Comparison of ENCODE assay signal across 1 cellular context in genomic region chr20:25237610-25238318, GRCh38.
TF ChIP-seq lines count a peak whose summit lies in the region.

No MANE protein-coding gene starts in this region.

TF ChIP-seq in K562, 482 proteins besides CTCF, POLR2A, EP300 and RAD21 (continued from another document and continues in another):
- TF ChIP-seq, protein P1, sequence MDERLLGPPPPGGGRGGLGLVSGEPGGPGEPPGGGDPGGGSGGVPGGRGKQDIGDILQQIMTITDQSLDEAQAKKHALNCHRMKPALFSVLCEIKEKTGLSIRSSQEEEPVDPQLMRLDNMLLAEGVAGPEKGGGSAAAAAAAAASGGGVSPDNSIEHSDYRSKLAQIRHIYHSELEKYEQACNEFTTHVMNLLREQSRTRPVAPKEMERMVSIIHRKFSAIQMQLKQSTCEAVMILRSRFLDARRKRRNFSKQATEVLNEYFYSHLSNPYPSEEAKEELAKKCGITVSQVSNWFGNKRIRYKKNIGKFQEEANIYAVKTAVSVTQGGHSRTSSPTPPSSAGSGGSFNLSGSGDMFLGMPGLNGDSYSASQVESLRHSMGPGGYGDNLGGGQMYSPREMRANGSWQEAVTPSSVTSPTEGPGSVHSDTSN (CRISPR knock-in tag; IDR thresholded peaks at IDR 0.05; ENCODE audit: low read depth): no peak
- TF ChIP-seq, protein P1 (tag; conservative IDR thresholded peaks at IDR 0.05; ENCODE audit: low read depth): peak; percentile 82
- TF ChIP-seq ZNF175 (CRISPR knock-in tag; IDR thresholded peaks at IDR 0.05; ENCODE audit: low read depth) (no peak; the same call in 1 of the 2 replicates), ZNF511 (CRISPR knock-in tag; IDR thresholded peaks at IDR 0.05) (no peak), MYC (IDR thresholded peaks at IDR 0.05; ENCODE audit: low read depth, low read length) (peak; percentile 68), MYC (CRISPR knock-in tag; IDR thresholded peaks at IDR 0.05; ENCODE audit: borderline replicate concordance, low read depth) (no peak), CHD4 (IDR thresholded peaks at IDR 0.05; ENCODE audit: insufficient read depth, insufficient replicate concordance, low read depth, low read length, poor library complexity, severe bottlenecking) (no peak), ZNF780A (CRISPR knock-in tag; IDR thresholded peaks at IDR 0.05) (no peak), ZBTB2 (IDR thresholded peaks at IDR 0.05) (no peak), ZNF639 (CRISPR knock-in tag; conservative IDR thresholded peaks at IDR 0.05 in 1 of 2, IDR thresholded peaks at IDR 0.05 in 1 of 2) (no peak), CBX2 (IDR thresholded peaks at IDR 0.05; ENCODE audit: insufficient read depth, low read length, poor library complexity, severe bottlenecking) (no peak), NCOA1 (IDR thresholded peaks at IDR 0.05; ENCODE audit: low read depth) (peak; percentile 53; the same call in 1 of the 2 replicates), HES1 (IDR thresholded peaks at IDR 0.05; ENCODE audit: low read depth) (no peak), BCOR (IDR thresholded peaks at IDR 0.05) (peak; percentile 68; the same call in 1 of the 2 replicates), SMARCB1 (IDR thresholded peaks at IDR 0.05; ENCODE audit: insufficient read length, low read depth) (no peak), ARHGAP35 (IDR thresholded peaks at IDR 0.05; ENCODE audit: partially characterized antibody) (no peak), POLR3G (IDR thresholded peaks at IDR 0.05; ENCODE audit: extremely low read depth, insufficient read length, insufficient replicate concordance) (no peak), PRMT5 (CRISPR knock-in tag; IDR thresholded peaks at IDR 0.05) (no peak), KDM4B (IDR thresholded peaks at IDR 0.05; ENCODE audit: borderline replicate concordance in 2 of 2, low read depth in 1 of 2) (no peak), FOXA1 (IDR thresholded peaks at IDR 0.05; ENCODE audit: borderline replicate concordance) (no peak), ZEB2 (IDR thresholded peaks at IDR 0.05) (peak; percentile 41; the same call in 1 of the 2 replicates), KLF13 (tag; IDR thresholded peaks at IDR 0.05; ENCODE audit: borderline replicate concordance, low read depth) (no peak), NELFE (IDR thresholded peaks at IDR 0.05; ENCODE audit: insufficient read depth, insufficient read length) (no peak), MXI1 (IDR thresholded peaks at IDR 0.05; ENCODE audit: low read depth, low read length) (no peak), ETV5 (CRISPR knock-in tag; IDR thresholded peaks at IDR 0.05; ENCODE audit: low read depth) (peak; percentile 67; the same call in 1 of the 2 replicates), PYGO2 (tag; IDR thresholded peaks at IDR 0.05) (no peak), RFX7 (CRISPR knock-in tag; IDR thresholded peaks at IDR 0.05) (no peak), ZNF551 (CRISPR knock-in tag; IDR thresholded peaks at IDR 0.05) (no peak), SMARCA4 (IDR thresholded peaks at IDR 0.05) (peak; percentile 92), KLF6 (CRISPR knock-in tag; IDR thresholded peaks at IDR 0.05; ENCODE audit: borderline replicate concordance) (no peak), SIX5 (IDR thresholded peaks at IDR 0.05; ENCODE audit: borderline replicate concordance in 1 of 2, insufficient read depth in 1 of 2, low read depth in 1 of 2, low read length in 2 of 2) (no peak), COPS2 (conservative IDR thresholded peaks at IDR 0.05) (no peak), ARID3A (IDR thresholded peaks at IDR 0.05; ENCODE audit: borderline replicate concordance, low read depth, low read length) (no peak), BDP1 (IDR thresholded peaks at IDR 0.05; ENCODE audit: insufficient read depth, insufficient read length) (no peak), BACH1 (tag; IDR thresholded peaks at IDR 0.05) (peak; percentile 46), NFYB (IDR thresholded peaks at IDR 0.05; ENCODE audit: extremely low read depth, insufficient read length) (no peak), ZNF766 (CRISPR knock-in tag; conservative IDR thresholded peaks at IDR 0.05) (peak; percentile 45; the same call in 1 of the 2 replicates), ILK (tag; IDR thresholded peaks at IDR 0.05; ENCODE audit: borderline replicate concordance, low read depth) (no peak), PKNOX1 (IDR thresholded peaks at IDR 0.05) (peak; percentile 57), ATF1 (CRISPR knock-in tag; IDR thresholded peaks at IDR 0.05) (no peak), ATF1 (tag; IDR thresholded peaks at IDR 0.05) (peak; percentile 60; the same call in 1 of the 2 replicates), SREBF2 (CRISPR knock-in tag; IDR thresholded peaks at IDR 0.05) (no peak), CREM (IDR thresholded peaks at IDR 0.05; ENCODE audit: low read depth) (peak; percentile 76), BHLHE40 (IDR thresholded peaks at IDR 0.05; ENCODE audit: low read length) (no peak), SMAD1 (IDR thresholded peaks at IDR 0.05; ENCODE audit: low read depth, low read length, partially characterized antibody) (peak; percentile 14), TAF9B (IDR thresholded peaks at IDR 0.05; ENCODE audit: partially characterized antibody) (peak; percentile 64), FOXJ3 (CRISPR knock-in tag; IDR thresholded peaks at IDR 0.05) (no peak), SAP30 (IDR thresholded peaks at IDR 0.05; ENCODE audit: borderline replicate concordance, insufficient read depth, low read depth, low read length, poor library complexity, severe bottlenecking) (no peak), MECOM (CRISPR knock-in tag; IDR thresholded peaks at IDR 0.05) (no peak), FOXP1 (CRISPR knock-in tag; IDR thresholded peaks at IDR 0.05) (peak; percentile 79), ZNF561 (CRISPR knock-in tag; conservative IDR thresholded peaks at IDR 0.05) (no peak), HLTF (IDR thresholded peaks at IDR 0.05) (no peak), MYNN (IDR thresholded peaks at IDR 0.05) (peak; percentile 42; the same call in 1 of the 2 replicates), MYNN (CRISPR knock-in tag; IDR thresholded peaks at IDR 0.05) (no peak), ZNF140 (CRISPR knock-in tag; IDR thresholded peaks at IDR 0.05) (no peak), SMAD3 (CRISPR knock-in tag; conservative IDR thresholded peaks at IDR 0.05) (no peak), ZNF436 (CRISPR knock-in tag; IDR thresholded peaks at IDR 0.05) (no peak), NFE2L1 (tag; IDR thresholded peaks at IDR 0.05; ENCODE audit: borderline replicate concordance, low read depth) (no peak)
- TF ChIP-seq, protein P2, sequence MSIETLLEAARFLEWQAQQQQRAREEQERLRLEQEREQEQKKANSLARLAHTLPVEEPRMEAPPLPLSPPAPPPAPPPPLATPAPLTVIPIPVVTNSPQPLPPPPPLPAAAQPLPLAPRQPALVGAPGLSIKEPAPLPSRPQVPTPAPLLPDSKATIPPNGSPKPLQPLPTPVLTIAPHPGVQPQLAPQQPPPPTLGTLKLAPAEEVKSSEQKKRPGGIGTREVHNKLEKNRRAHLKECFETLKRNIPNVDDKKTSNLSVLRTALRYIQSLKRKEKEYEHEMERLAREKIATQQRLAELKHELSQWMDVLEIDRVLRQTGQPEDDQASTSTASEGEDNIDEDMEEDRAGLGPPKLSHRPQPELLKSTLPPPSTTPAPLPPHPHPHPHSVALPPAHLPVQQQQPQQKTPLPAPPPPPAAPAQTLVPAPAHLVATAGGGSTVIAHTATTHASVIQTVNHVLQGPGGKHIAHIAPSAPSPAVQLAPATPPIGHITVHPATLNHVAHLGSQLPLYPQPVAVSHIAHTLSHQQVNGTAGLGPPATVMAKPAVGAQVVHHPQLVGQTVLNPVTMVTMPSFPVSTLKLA (conservative IDR thresholded peaks at IDR 0.05): peak in 1 of 2 experiments; percentile 40; a peak in 1 of 4 replicates
- TF ChIP-seq, protein P3, sequence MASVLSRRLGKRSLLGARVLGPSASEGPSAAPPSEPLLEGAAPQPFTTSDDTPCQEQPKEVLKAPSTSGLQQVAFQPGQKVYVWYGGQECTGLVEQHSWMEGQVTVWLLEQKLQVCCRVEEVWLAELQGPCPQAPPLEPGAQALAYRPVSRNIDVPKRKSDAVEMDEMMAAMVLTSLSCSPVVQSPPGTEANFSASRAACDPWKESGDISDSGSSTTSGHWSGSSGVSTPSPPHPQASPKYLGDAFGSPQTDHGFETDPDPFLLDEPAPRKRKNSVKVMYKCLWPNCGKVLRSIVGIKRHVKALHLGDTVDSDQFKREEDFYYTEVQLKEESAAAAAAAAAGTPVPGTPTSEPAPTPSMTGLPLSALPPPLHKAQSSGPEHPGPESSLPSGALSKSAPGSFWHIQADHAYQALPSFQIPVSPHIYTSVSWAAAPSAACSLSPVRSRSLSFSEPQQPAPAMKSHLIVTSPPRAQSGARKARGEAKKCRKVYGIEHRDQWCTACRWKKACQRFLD (CRISPR knock-in tag; IDR thresholded peaks at IDR 0.05): peak; percentile 95
- TF ChIP-seq, protein P4, sequence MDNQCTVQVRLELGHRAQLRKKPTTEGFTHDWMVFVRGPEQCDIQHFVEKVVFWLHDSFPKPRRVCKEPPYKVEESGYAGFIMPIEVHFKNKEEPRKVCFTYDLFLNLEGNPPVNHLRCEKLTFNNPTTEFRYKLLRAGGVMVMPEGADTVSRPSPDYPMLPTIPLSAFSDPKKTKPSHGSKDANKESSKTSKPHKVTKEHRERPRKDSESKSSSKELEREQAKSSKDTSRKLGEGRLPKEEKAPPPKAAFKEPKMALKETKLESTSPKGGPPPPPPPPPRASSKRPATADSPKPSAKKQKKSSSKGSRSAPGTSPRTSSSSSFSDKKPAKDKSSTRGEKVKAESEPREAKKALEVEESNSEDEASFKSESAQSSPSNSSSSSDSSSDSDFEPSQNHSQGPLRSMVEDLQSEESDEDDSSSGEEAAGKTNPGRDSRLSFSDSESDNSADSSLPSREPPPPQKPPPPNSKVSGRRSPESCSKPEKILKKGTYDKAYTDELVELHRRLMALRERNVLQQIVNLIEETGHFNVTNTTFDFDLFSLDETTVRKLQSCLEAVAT (IDR thresholded peaks at IDR 0.05): no peak; a peak in 1 of 4 replicates
